In genomic region chr11:65053826-65054503, GRCh38 we compare ENCODE assay signal across 1 cellular context.
TF ChIP-seq lines count a peak whose summit lies in the region.

No MANE protein-coding gene starts in this region.

TF ChIP-seq in K562, 482 proteins besides CTCF, POLR2A, EP300 and RAD21:
- TF ChIP-seq NR1H2 (CRISPR knock-in tag; IDR thresholded peaks at IDR 0.05) = no peak
- TF ChIP-seq, protein P1, sequence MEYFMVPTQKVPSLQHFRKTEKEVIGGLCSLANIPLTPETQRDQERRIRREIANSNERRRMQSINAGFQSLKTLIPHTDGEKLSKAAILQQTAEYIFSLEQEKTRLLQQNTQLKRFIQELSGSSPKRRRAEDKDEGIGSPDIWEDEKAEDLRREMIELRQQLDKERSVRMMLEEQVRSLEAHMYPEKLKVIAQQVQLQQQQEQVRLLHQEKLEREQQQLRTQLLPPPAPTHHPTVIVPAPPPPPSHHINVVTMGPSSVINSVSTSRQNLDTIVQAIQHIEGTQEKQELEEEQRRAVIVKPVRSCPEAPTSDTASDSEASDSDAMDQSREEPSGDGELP (CRISPR knock-in tag; IDR thresholded peaks at IDR 0.05; ENCODE audit: borderline replicate concordance) = peak; percentile 13; the same call in 1 of the 2 replicates
